13 cellular contexts compared by ENCODE assay signal in the genomic region with DNA sequence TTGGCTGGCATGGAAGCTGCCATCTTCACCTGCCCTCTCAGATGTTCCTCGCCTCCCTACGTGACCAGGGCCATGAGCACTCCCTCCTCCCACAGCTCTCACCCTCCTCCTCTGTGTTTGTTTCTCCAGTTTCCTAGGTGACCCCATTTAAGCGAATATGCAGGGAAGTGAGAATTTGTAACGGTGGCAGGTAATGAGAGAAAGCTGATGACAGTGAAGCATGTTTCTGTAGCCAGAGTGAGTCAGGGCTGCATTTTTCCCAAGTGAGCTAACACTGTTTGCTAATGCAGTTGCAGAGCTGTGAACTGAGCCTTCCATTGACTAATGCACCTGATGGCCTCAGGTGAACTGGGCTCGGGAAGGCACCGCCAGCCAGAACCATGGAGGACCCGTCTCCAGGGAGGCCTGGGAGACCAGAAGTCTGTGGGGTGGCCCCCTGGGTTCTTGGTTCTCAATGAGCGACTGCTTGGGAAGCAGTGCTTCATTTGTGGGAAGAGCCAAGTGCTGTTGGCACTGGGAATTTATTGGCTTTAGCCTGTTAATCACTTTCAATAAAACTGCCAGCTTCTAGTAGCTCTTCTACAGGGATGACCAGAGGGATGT.
DNase-seq lines count a peak whose midpoint lies in the region; ATAC-seq and TF ChIP-seq lines count a peak whose summit lies in the region.
"Had no signal": no experiment of that assay in that cellular context is flagged by ENCODE, and none has a peak within 500 bp of the region (broad histone marks: within the 10 kb centered on the region; RNA-seq: fewer than 3 reads in every experiment).

No MANE protein-coding gene starts in this region.

- no peak overlapping the region for H3K9ac ChIP-seq in HUES48 (ENCODE audit: low read depth, low read length)

- H3K27ac ChIP-seq in HUES48 (ENCODE audit: low read depth, low read length): peak overlapping the region; percentile 72

- no peak for TF ChIP-seq CTCF in GM13976 (IDR thresholded peaks at IDR 0.05; ENCODE audit: borderline replicate concordance, control extremely low read depth, extremely low read depth, insufficient read depth, missing control alignments)

- no peaks in the 10 kb centered on the region for H3K27me3 ChIP-seq in HUES48 (ENCODE audit: control insufficient read depth, insufficient read depth, low read length)

- H3K9me3 ChIP-seq in HUES48 (ENCODE audit: control insufficient read depth, insufficient read depth, low read length): no peaks in the 10 kb centered on the region

- no peak overlapping the region for H3K4me3 ChIP-seq in HUES48 (ENCODE audit: low read depth, low read length)

- ATAC-seq in HG02759 (IDR thresholded peaks at IDR 0.05; ENCODE audit: unreplicated experiment): no peak
- ATAC-seq: SK-N-SH treated with all-trans-retinoic acid at 6 μM for 48 hours had no signal

- DNase-seq in Daoy (ENCODE audit: low read depth) (peak; percentile 81), T47D (ENCODE audit: low read depth in 1 of 2, low spot score in 1 of 2) (peak; percentile 85 to 94), medulla oblongata (ENCODE audit: extremely low spot score) (peak; percentile 21), GM19238 (ENCODE audit: insufficient read length, low spot score) (no peak), GM13976 (ENCODE audit: low spot score) (no peak), NCI-H146 treated with DMSO at 0.1 percent for 48 hours (lab: John Stamatoyannopoulos, UW; ENCODE audit: unreplicated experiment) (no peak)
- DNase-seq: activated CD4-positive, alpha-beta memory T cell treated with anti-CD3 and anti-CD28 coated beads for 36 hours; amygdala; CD4-positive, alpha-beta T cell; effector memory CD4-positive, alpha-beta T cell had no signal

- in situ Hi-C loops in T47D (cut with HindIII; ENCODE audit: low pct_unique_long_range_greater_than_20kb, low sequenced_read_pairs): no loop called here
- in situ Hi-C loops in GM13976 (cut with MboI; ENCODE audit: low sequenced_read_pairs, unreplicated experiment): no loop called here

- no peaks in the 10 kb centered on the region for H3K4me1 ChIP-seq in HUES48 (ENCODE audit: control insufficient read depth, insufficient read depth, low read length)

- H3K36me3 ChIP-seq in HUES48 (ENCODE audit: control insufficient read depth, insufficient read depth, low read length): no peaks in the 10 kb centered on the region

Comparison
In these comparisons a context has a peak if more than half of its experiments do, and no peak if none do; other contexts are left out.
1. DNase-seq: peak in Daoy (single experiment), T47D (2 of 2) and medulla oblongata (single experiment); none in GM19238 (single experiment), GM13976 (single experiment) and NCI-H146 treated with DMSO at 0.1 percent for 48 hours (single experiment).